12 cellular contexts compared by ENCODE assay signal in genomic region chr1:151840421-151840820, GRCh38. TPM values are rescaled to one million over a fixed set of nuclear protein-coding genes. Genes with fewer than 3 reads are reported as not detected.
A peak's percentile ranks its signal among the peaks of the same experiment; 100 is the strongest.
DNase-seq lines count a peak whose midpoint lies in the region; ATAC-seq and TF ChIP-seq lines count a peak whose summit lies in the region.
"Had no signal": no experiment of that assay in that cellular context is flagged by ENCODE, and none has a peak within 500 bp of the region (broad histone marks: within the 10 kb centered on the region; RNA-seq: fewer than 3 reads in every experiment).

No MANE protein-coding gene starts in this region.

- no peaks in the 10 kb centered on the region for H3K79me2 ChIP-seq in hepatocyte

- peak overlapping the region; percentile 94 for H3K27ac ChIP-seq in hepatocyte

- H3K4me3 ChIP-seq in hepatocyte = no peak overlapping the region
- peak overlapping the region; percentile 45 for H3K4me3 ChIP-seq in retinal pigment epithelial cell (ENCODE audit: low read length)

- no peaks in the 10 kb centered on the region for H3K9me3 ChIP-seq in hepatocyte (ENCODE audit: low read depth)

- no peaks in the 10 kb centered on the region for H4K20me1 ChIP-seq in hepatocyte (ENCODE audit: insufficient read depth, poor library complexity, severe bottlenecking)

- H3K36me3 ChIP-seq in hepatocyte (replicated peaks; ENCODE audit: insufficient read depth, low read depth) = no peaks in the 10 kb centered on the region

- no peaks in the 10 kb centered on the region for H3K9me2 ChIP-seq in hepatocyte (replicated peaks; ENCODE audit: insufficient read depth)

- peak; percentile 28 for DNase-seq in DMS53 (lab: John Stamatoyannopoulos, UW)
- no peak for DNase-seq in DMS53 treated with DMSO at 0.1 percent for 48 hours (lab: John Stamatoyannopoulos, UW; ENCODE audit: unreplicated experiment)
- DNase-seq in activated B cell treated with CpG ODN at 0.5 μM for 24 hours = no peak
- DNase-seq in hepatocyte (ENCODE audit: low spot score) = no peak
- DNase-seq in retinal pigment epithelial cell (ENCODE audit: low read depth) = no peak
- DNase-seq: NCI-H446 had no signal

- peak overlapping the region; percentile 81 for H3K4me3 Mint-ChIP-seq in activated B cell treated with CpG ODN at 0.5 μM for 24 hours

- POLR2A ChIA-PET in activated B cell treated with CpG ODN at 0.5 μM for 24 hours (lab: Charles Lee) = interaction anchor here (0.6 to 1.5 kb wide), 2 partner anchors 20 to 514 kb away, joined by 4 to 5 read pairs; no protein-coding TSS in a partner anchor

- peaks cover 13% of the 10 kb centered on the region for H3K4me1 ChIP-seq in hepatocyte (ENCODE audit: insufficient read depth)

- peaks cover 27% of the 10 kb centered on the region for H3K27me3 ChIP-seq in hepatocyte

- intact Hi-C loops in activated B cell treated with CpG ODN at 0.5 μM for 24 hours (cut with micrococcal nuclease) = no loop called here

- H3K27me3 Mint-ChIP-seq in activated B cell treated with CpG ODN at 0.5 μM for 24 hours = peaks cover 3% of the 10 kb centered on the region

- H3K4me2 ChIP-seq in hepatocyte = peak overlapping the region; percentile 91

- ATAC-seq in activated B cell treated with CpG ODN at 0.5 μM for 24 hours (ENCODE audit: low read depth) (no peak), HG03457 (IDR thresholded peaks at IDR 0.05; ENCODE audit: unreplicated experiment) (no peak), GM19328 (IDR thresholded peaks at IDR 0.05; ENCODE audit: unreplicated experiment) (no peak), GM19467 (IDR thresholded peaks at IDR 0.05; ENCODE audit: unreplicated experiment) (no peak)

- no peaks in the 10 kb centered on the region for H3K36me3 Mint-ChIP-seq in activated B cell treated with CpG ODN at 0.5 μM for 24 hours (ENCODE audit: low read depth)

- peaks cover 55% of the 10 kb centered on the region for H3K4me1 Mint-ChIP-seq in activated B cell treated with CpG ODN at 0.5 μM for 24 hours

- no peaks in the 10 kb centered on the region for H3K9me3 Mint-ChIP-seq in activated B cell treated with CpG ODN at 0.5 μM for 24 hours

- TF ChIP-seq CTCF in activated B cell treated with CpG ODN at 0.5 μM for 24 hours (IDR thresholded peaks at IDR 0.05) = no peak
- TF ChIP-seq CTCF in hepatocyte (IDR thresholded peaks at IDR 0.05; ENCODE audit: poor library complexity) = no peak
- TF ChIP-seq CTCF in retinal pigment epithelial cell (conservative IDR thresholded peaks at IDR 0.05; ENCODE audit: low read depth, low read length) = no peak

- CTCF ChIA-PET in activated B cell treated with CpG ODN at 0.5 μM for 24 hours (lab: Charles Lee) = interaction anchor here (0.6 to 1.7 kb wide), 2 partner anchors 69 to 247 kb away, joined by 3 to 5 read pairs; partner anchors contain the start of gene THEM4

- peak overlapping the region; percentile 66 for H2AFZ ChIP-seq in hepatocyte

- H3K27ac Mint-ChIP-seq in activated B cell treated with CpG ODN at 0.5 μM for 24 hours = no peak overlapping the region

RNA-seq across cellular contexts. Expression of gene C2CD4D, which starts 0.8 kb away (rescaled TPM):
- 0.15 TPM in 1 of 2 replicates, not detected in the other for total RNA-seq in activated B cell treated with CpG ODN at 0.5 μM for 24 hours
- 0.72 TPM in 1 of 2 replicates, not detected in the other for total RNA-seq in hepatocyte
- 0.96 and 1.1 TPM in 2 replicates for polyA plus RNA-seq in hepatocyte
- total RNA-seq: A172, chondrocyte had no signal

RNA-seq across cellular contexts. Expression of gene RORC, which starts 8.8 kb away (rescaled TPM):
- total RNA-seq in activated B cell treated with CpG ODN at 0.5 μM for 24 hours (0.09 TPM in 1 of 2 replicates, not detected in the other), hepatocyte (1.2 and 1.3 TPM in 2 replicates)
- polyA plus RNA-seq in hepatocyte = 0.60 TPM in 1 of 2 replicates, not detected in the other
- total RNA-seq: chondrocyte had no signal

RNA-seq across cellular contexts. Expression of gene THEM5, which starts 13.1 kb away (rescaled TPM):
- total RNA-seq in activated B cell treated with CpG ODN at 0.5 μM for 24 hours (not detected in 2 replicates), hepatocyte (not detected in 2 replicates)
- polyA plus RNA-seq in hepatocyte = 0.21 and 0.32 TPM in 2 replicates
- total RNA-seq: A172, chondrocyte, kidney epithelial cell had no signal

RNA-seq across cellular contexts. Expression of gene LINGO4, which starts 35.2 kb away (rescaled TPM):
- not detected in 2 replicates for total RNA-seq in activated B cell treated with CpG ODN at 0.5 μM for 24 hours
- total RNA-seq in hepatocyte = not detected in 2 replicates
- polyA plus RNA-seq in hepatocyte = not detected in 2 replicates
- total RNA-seq: A172, chondrocyte, kidney epithelial cell had no signal

RNA-seq across cellular contexts. Expression of gene TDRKH, which starts 50.1 kb away (rescaled TPM):
- total RNA-seq in activated B cell treated with CpG ODN at 0.5 μM for 24 hours (15.1 and 15.6 TPM in 2 replicates), hepatocyte (3.4 and 3.8 TPM in 2 replicates)
- polyA plus RNA-seq in hepatocyte = 1.6 and 1.8 TPM in 2 replicates
